In genomic region chr1:55592122-55592521, GRCh38 we compare ENCODE assay signal across 28 cellular contexts.
DNase-seq lines count a peak whose midpoint lies in the region; ATAC-seq and TF ChIP-seq lines count a peak whose summit lies in the region.
"Had no signal": no experiment of that assay in that cellular context is flagged by ENCODE, and none has a peak within 500 bp of the region (broad histone marks: within the 10 kb centered on the region; RNA-seq: fewer than 3 reads in every experiment).

No MANE protein-coding gene starts in this region.

- H3K27ac Mint-ChIP-seq in T-helper 2 cell treated with Interferon-gamma antibody and Interleukin-4, amounts not matched to agents 5 μg/mL and 100 μg/mL, for 36 hours, result no peak overlapping the region
- H3K27ac Mint-ChIP-seq: CD14-positive monocyte had no signal

- H3K9me3 Mint-ChIP-seq in T-helper 2 cell treated with Interferon-gamma antibody and Interleukin-4, amounts not matched to agents 5 μg/mL and 100 μg/mL, for 36 hours, result no peaks in the 10 kb centered on the region

- no peaks in the 10 kb centered on the region for H3K36me3 Mint-ChIP-seq in T-helper 2 cell treated with Interferon-gamma antibody and Interleukin-4, amounts not matched to agents 5 μg/mL and 100 μg/mL, for 36 hours (ENCODE audit: low read depth)
- H3K36me3 Mint-ChIP-seq: CD14-positive monocyte had no signal

- intact Hi-C loops in Right ventricle myocardium superior (cut with DNase I), result no loop called here
- intact Hi-C loops in cardiac septum (cut with DNase I), result no loop called here
- intact Hi-C loops in right cardiac atrium (cut with DNase I), result no loop called here
- intact Hi-C loops in vagina (cut with DNase I), result no loop called here

- no peak for TF ChIP-seq POLR2A in vagina (IDR thresholded peaks at IDR 0.05)

- H3K9me3 ChIP-seq in right cardiac atrium (ENCODE audit: control insufficient read depth, low read length), result no peaks in the 10 kb centered on the region
- H3K9me3 ChIP-seq in vagina, result no peaks in the 10 kb centered on the region
- H3K9me3 ChIP-seq: BE2C had no signal

- WGBS in right cardiac atrium, result 69% methylated on average over 2 of the region's 2 CpGs

- no peaks in the 10 kb centered on the region for H3K36me3 ChIP-seq in vagina
- H3K36me3 ChIP-seq: BE2C had no signal

- no peaks in the 10 kb centered on the region for H3K4me1 Mint-ChIP-seq in T-helper 2 cell treated with Interferon-gamma antibody and Interleukin-4, amounts not matched to agents 5 μg/mL and 100 μg/mL, for 36 hours (ENCODE audit: low read depth)
- H3K4me1 Mint-ChIP-seq: CD14-positive monocyte had no signal

- DNase-seq in Right ventricle myocardium superior (no peak), cardiac septum (ENCODE audit: low spot score) (no peak), fibroblast of the aortic adventitia (ENCODE audit: low read depth) (peak; percentile 51), right cardiac atrium (no peak), vagina (ENCODE audit: extremely low spot score in 2 of 2) (peak in 1 of 2 donors; percentile 79), T-helper 9 cell (no peak), HT-29 (ENCODE audit: low spot score) (no peak)
- DNase-seq in T-helper 2 cell treated with Interferon-gamma antibody and Interleukin-4, amounts not matched to agents 5 μg/mL and 100 μg/mL, for 36 hours (ENCODE audit: low spot score), result no peak
- DNase-seq: 8988T, ACHN, BE2C, Calu3, DMS79 treated with DMSO at 0.1 percent for 48 hours, GM23248, H7, Kasumi-1, MV-4-11, NCI-H1105 treated with DMSO at 0.1 percent for 48 hours, NCI-H146, NCI-H1930, NCI-H446 treated with DMSO at 0.1 percent for 48 hours, NCI-H526, NCI-H82, PC-9, SHP77 had no signal

- TF ChIP-seq CTCF in fibroblast of the aortic adventitia (IDR thresholded peaks at IDR 0.05; ENCODE audit: insufficient read depth, low read length), result no peak
- TF ChIP-seq CTCF in vagina (IDR thresholded peaks at IDR 0.05), result no peak

- H3K4me3 Mint-ChIP-seq in T-helper 2 cell treated with Interferon-gamma antibody and Interleukin-4, amounts not matched to agents 5 μg/mL and 100 μg/mL, for 36 hours, result no peak overlapping the region
- H3K4me3 Mint-ChIP-seq: CD14-positive monocyte had no signal

- no peaks in the 10 kb centered on the region for H3K27me3 Mint-ChIP-seq in T-helper 2 cell treated with Interferon-gamma antibody and Interleukin-4, amounts not matched to agents 5 μg/mL and 100 μg/mL, for 36 hours (ENCODE audit: low read depth)

- no peak overlapping the region for H3K4me3 ChIP-seq in fibroblast of the aortic adventitia (ENCODE audit: low read depth, low read length)
- H3K4me3 ChIP-seq in right cardiac atrium (ENCODE audit: low read length), result no peak overlapping the region
- no peak overlapping the region for H3K4me3 ChIP-seq in vagina
- H3K4me3 ChIP-seq: GM23248, K562, PC-9 had no signal

- peak overlapping the region; percentile 74 for H3K27ac ChIP-seq in right cardiac atrium (ENCODE audit: low read length)
- peak overlapping the region; percentile 91 for H3K27ac ChIP-seq in vagina
- H3K27ac ChIP-seq: GM23248, HL-60, PC-9 had no signal

- H3K4me1 ChIP-seq in right cardiac atrium (ENCODE audit: control insufficient read depth, insufficient read depth, low read length), result peaks cover 5% of the 10 kb centered on the region
- peaks cover 36% of the 10 kb centered on the region for H3K4me1 ChIP-seq in vagina
- H3K4me1 ChIP-seq: BE2C had no signal

- ATAC-seq in Right ventricle myocardium superior (ENCODE audit: poor library complexity) (peak; percentile 79), right cardiac atrium (peak; percentile 72 to 81)
- ATAC-seq: K562 had no signal

- no peaks in the 10 kb centered on the region for H3K27me3 ChIP-seq in right cardiac atrium (ENCODE audit: control insufficient read depth, insufficient read depth)
- no peaks in the 10 kb centered on the region for H3K27me3 ChIP-seq in vagina
- H3K27me3 ChIP-seq: BE2C had no signal
